8 cellular contexts compared by ENCODE assay signal in genomic region chr11:74748211-74749126, GRCh38. TPM values are rescaled to one million over a fixed set of nuclear protein-coding genes. Genes with fewer than 3 reads are reported as not detected.
DNase-seq lines count a peak whose midpoint lies in the region; ATAC-seq and TF ChIP-seq lines count a peak whose summit lies in the region.

Gene RNF169 (plus strand): TSS chr11:74748849. CDS start chr11:74748881, 32 bp downstream.

- H3K9me3 Mint-ChIP-seq in activated CD4-positive, alpha-beta T cell treated with anti-CD3 and anti-CD28 coated beads, Interleukin-2, amount 10 ng/mL, durations not matched to agents 24 days and 14 days, result no peaks in the 10 kb centered on the region

- peak within 1 kb of the TSS; percentile 89 for H3K27ac Mint-ChIP-seq in activated CD4-positive, alpha-beta T cell treated with anti-CD3 and anti-CD28 coated beads, Interleukin-2, amount 10 ng/mL, durations not matched to agents 24 days and 14 days

- intact Hi-C loops in activated CD4-positive, alpha-beta T cell treated with anti-CD3 and anti-CD28 coated beads, Interleukin-2, amount 10 ng/mL, durations not matched to agents 24 days and 14 days (cut with micrococcal nuclease), result loop anchor here (1.0 to 2.0 kb wide), 4 partner anchors 156 to 350 kb away; partner anchors contain the start of genes LIPT2, PGM2L1, POLD3 and SPCS2

- peaks cover 31% of the 10 kb centered on the region for H3K4me1 Mint-ChIP-seq in activated CD4-positive, alpha-beta T cell treated with anti-CD3 and anti-CD28 coated beads, Interleukin-2, amount 10 ng/mL, durations not matched to agents 24 days and 14 days

- peak; percentile 95 for ATAC-seq in GM19324 (IDR thresholded peaks at IDR 0.05; ENCODE audit: low FRiP score, unreplicated experiment)
- ATAC-seq in HG03469 (IDR thresholded peaks at IDR 0.05; ENCODE audit: unreplicated experiment), result peak; percentile 93

- no peaks in the 10 kb centered on the region for H3K27me3 ChIP-seq in BJ (ENCODE audit: control insufficient read depth, insufficient read depth, low read length)

- TF ChIP-seq CTCF in BJ (IDR thresholded peaks at IDR 0.05; ENCODE audit: insufficient read depth, low read depth, low read length) (no peak), coronary artery (IDR thresholded peaks at IDR 0.05) (no peak)

- H3K4me3 ChIP-seq in BJ (ENCODE audit: low read depth, low read length) (peak within 1 kb of the TSS; percentile 51), coronary artery (peak within 1 kb of the TSS; percentile 94)

- CTCF ChIA-PET in BJ (lab: Yijun Ruan, JAX), result interaction anchor here (0.6 to 3.2 kb wide), 6 partner anchors 9 to 584 kb away, joined by 3 to 26 read pairs (median 4); no protein-coding TSS in a partner anchor

- POLR2A ChIA-PET in BJ (lab: Charles Lee), result interaction anchor here (0.6 kb wide), 3 partner anchors 7 to 112 kb away, joined by 5 to 14 read pairs (median 8); no protein-coding TSS in a partner anchor

- no peaks in the 10 kb centered on the region for H3K36me3 ChIP-seq in BJ (ENCODE audit: control insufficient read depth, insufficient read depth, low read length)

- peak; percentile 85 for DNase-seq in BJ (ENCODE audit: low read depth)
- DNase-seq in NCI-H526 treated with DMSO at 0.1 percent for 48 hours (lab: John Stamatoyannopoulos, UW), result peak; percentile 98
- DNase-seq in activated CD4-positive, alpha-beta T cell treated with anti-CD3 and anti-CD28 coated beads, Interleukin-2, amount 10 ng/mL, durations not matched to agents 24 days and 14 days, result peak; percentile 96
- peak; percentile 96 for DNase-seq in coronary artery (ENCODE audit: low spot score)
- DNase-seq in left kidney (ENCODE audit: low read depth, low spot score), result peak; percentile 99
- DNase-seq in stimulated activated CD4-positive, alpha-beta T cell treated with anti-CD3 and anti-CD28 coated beads, Interleukin-2, amount 100 ng/mL, for 24 hours, result peak; percentile 89 to 90

- H3K27ac ChIP-seq in coronary artery, result peak within 1 kb of the TSS; percentile 85 to 96

- H3K36me3 Mint-ChIP-seq in activated CD4-positive, alpha-beta T cell treated with anti-CD3 and anti-CD28 coated beads, Interleukin-2, amount 10 ng/mL, durations not matched to agents 24 days and 14 days (ENCODE audit: low read depth), result peaks cover 14% of the 10 kb centered on the region

- H3K4me3 Mint-ChIP-seq in activated CD4-positive, alpha-beta T cell treated with anti-CD3 and anti-CD28 coated beads, Interleukin-2, amount 10 ng/mL, durations not matched to agents 24 days and 14 days, result peak within 1 kb of the TSS; percentile 98

- no peaks in the 10 kb centered on the region for H3K27me3 Mint-ChIP-seq in activated CD4-positive, alpha-beta T cell treated with anti-CD3 and anti-CD28 coated beads, Interleukin-2, amount 10 ng/mL, durations not matched to agents 24 days and 14 days

RNA-seq across cellular contexts. Expression of gene RNF169, which starts in this region (rescaled TPM):
- 4.5 and 7.9 TPM in 2 replicates for polyA plus RNA-seq in BJ (2011; rRNA removed)
- 16.8 and 18.3 TPM in 2 replicates for polyA minus RNA-seq in BJ (2011; rRNA and poly(A)+ RNA removed)
- 15.2 TPM in 2 replicates for total RNA-seq in activated CD4-positive, alpha-beta T cell treated with anti-CD3 and anti-CD28 coated beads, Interleukin-2, amount 10 ng/mL, durations not matched to agents 24 days and 14 days

Comparison
In these comparisons a context has a peak if more than half of its experiments do, and no peak if none do; other contexts are left out.
1. Peak in every context shown above with its lines: DNase-seq, ATAC-seq, H3K4me3 ChIP-seq and H3K27ac ChIP-seq.